Comparison of ENCODE assay signal across 8 cellular contexts in the genomic region with DNA sequence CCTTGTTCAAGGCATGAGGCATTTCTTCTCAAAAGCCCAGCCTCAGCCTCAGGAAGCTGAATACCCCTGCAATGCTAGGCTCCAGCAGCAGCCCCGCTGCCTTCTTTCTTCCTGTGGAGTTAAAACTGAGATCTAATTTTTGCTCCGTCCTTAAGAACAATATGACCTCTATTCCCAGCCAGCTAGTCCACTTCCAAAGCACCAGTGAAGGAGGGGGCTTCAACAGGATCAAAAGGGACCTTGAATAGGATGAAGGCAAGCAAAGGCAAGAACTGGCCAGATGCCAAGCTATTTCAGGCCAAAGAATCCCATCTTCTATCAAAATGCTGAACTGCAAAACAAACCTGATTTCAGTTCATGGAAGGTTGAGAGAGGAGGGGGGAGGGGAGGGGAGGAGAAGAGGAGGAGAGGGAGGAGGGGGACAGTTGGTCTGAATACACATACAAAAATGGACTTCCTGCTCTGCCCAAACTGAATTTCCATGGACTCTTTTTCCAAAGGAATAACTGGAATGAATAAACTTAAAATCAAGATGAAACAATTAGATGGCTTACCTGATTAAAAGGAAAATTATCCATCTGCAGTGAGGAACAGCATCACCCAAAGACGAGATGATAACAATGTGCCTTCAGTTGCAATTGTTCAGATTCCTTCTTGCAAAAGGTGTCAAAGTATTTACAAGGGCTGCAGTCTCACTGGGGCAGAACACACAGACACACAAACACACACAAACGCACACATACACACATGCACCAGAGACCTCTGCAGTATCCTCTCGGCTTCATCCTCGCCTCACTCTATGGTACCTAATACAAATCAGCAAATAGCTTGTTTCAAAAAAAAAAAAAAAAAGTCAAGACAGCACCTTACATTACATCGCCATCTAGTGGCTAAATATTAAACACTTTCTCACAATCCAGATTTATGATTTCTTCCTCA. TPM values are rescaled to one million over a fixed set of nuclear protein-coding genes. Genes with fewer than 3 reads are reported as not detected.
DNase-seq lines count a peak whose midpoint lies in the region; ATAC-seq, FAIRE-seq and TF ChIP-seq lines count a peak whose summit lies in the region.

SCN1A (minus strand) TSS at position 804 of the 939 bp plus-strand sequence. CDS start 54,399 bp downstream, outside the sequence.

- H3K4me1 Mint-ChIP-seq in type B pancreatic cell (ENCODE audit: unreplicated experiment), result peaks cover 21% of the 10 kb centered on the region

- ATAC-seq in HG02884 (IDR thresholded peaks at IDR 0.05; ENCODE audit: unreplicated experiment) (peak; percentile 61), body of pancreas (peak; percentile 47)

- TF ChIP-seq EP300 in sigmoid colon (IDR thresholded peaks at IDR 0.05) (no peak), ovary (IDR thresholded peaks at IDR 0.05) (no peak)

- H3K27ac ChIP-seq in body of pancreas, result no peak within 1 kb of the TSS
- H3K27ac ChIP-seq in sigmoid colon, result no peak within 1 kb of the TSS
- no peak within 1 kb of the TSS for H3K27ac ChIP-seq in ovary

- H3K36me3 ChIP-seq in body of pancreas (replicated peaks in 1 of 2; ENCODE audit: insufficient read depth in 1 of 2, low read depth in 2 of 2) (no peaks in the 10 kb centered on the region), sigmoid colon (no peaks in the 10 kb centered on the region), ovary (no peaks in the 10 kb centered on the region)

- H3K27me3 ChIP-seq in body of pancreas (no peaks in the 10 kb centered on the region), sigmoid colon (no peaks in the 10 kb centered on the region), ovary (no peaks in the 10 kb centered on the region)

- H3K4me3 ChIP-seq in body of pancreas (no peak within 1 kb of the TSS), sigmoid colon (no peak within 1 kb of the TSS), ovary (no peak within 1 kb of the TSS)

- H3K9me3 Mint-ChIP-seq in type B pancreatic cell, result no peaks in the 10 kb centered on the region

- FAIRE-seq in islet of Langerhans (lab: Jason Lieb, UNC), result peak; percentile 99

- 24 to 26% methylated on average over 7 of the region's 7 CpGs for WGBS in body of pancreas, 2 donors
- WGBS in sigmoid colon, 2 donors, result 25 to 32% methylated on average over 7 of the region's 7 CpGs
- WGBS in ovary, 3 donors, result 11 to 15% (median 13%) methylated on average over 7 of the region's 7 CpGs

- no peaks in the 10 kb centered on the region for H3K9me3 ChIP-seq in body of pancreas
- no peaks in the 10 kb centered on the region for H3K9me3 ChIP-seq in sigmoid colon
- H3K9me3 ChIP-seq in ovary, result no peaks in the 10 kb centered on the region

- TF ChIP-seq CTCF in body of pancreas (IDR thresholded peaks at IDR 0.05) (peak; percentile 38 to 91 (median 60)), type B pancreatic cell (conservative IDR thresholded peaks at IDR 0.05) (peak; percentile 84), sigmoid colon (IDR thresholded peaks at IDR 0.05) (peak in 2 of 4 experiments; percentile 31 to 53), ovary (IDR thresholded peaks at IDR 0.05) (peak in 1 of 3 donors; percentile 15)

- H3K27me3 Mint-ChIP-seq in type B pancreatic cell, result peaks cover 12% of the 10 kb centered on the region

- TF ChIP-seq POLR2A in body of pancreas (IDR thresholded peaks at IDR 0.05) (no peak), sigmoid colon (IDR thresholded peaks at IDR 0.05) (no peak), ovary (IDR thresholded peaks at IDR 0.05) (no peak)

- intact Hi-C loops in body of pancreas (cut with DNase I) (loop anchor here (10.0 kb wide), 1 partner anchor 173 kb away; the partner anchor contains the start of gene TTC21B), sigmoid colon (cut with DNase I) (loop anchor here (2.0 to 10.0 kb wide), 3 partner anchors 70 to 733 kb away; no protein-coding TSS in a partner anchor), ovary (cut with DNase I) (loop anchor here in 1 of 4 donors (10.0 kb wide), 1 partner anchor 173 kb away; the partner anchor contains the start of gene TTC21B)

- DNase-seq in ELR (ENCODE audit: low read depth), result peak; percentile 73
- DNase-seq in NCI-H460 (ENCODE audit: extremely low read depth, low read depth), result peak; percentile 29
- DNase-seq in body of pancreas, result peak in 1 of 4 donors; percentile 22
- no peak for DNase-seq in type B pancreatic cell (ENCODE audit: extremely low spot score, unreplicated experiment)
- DNase-seq in sigmoid colon, result no peak
- no peak for DNase-seq in ovary

- no peaks in the 10 kb centered on the region for H3K36me3 Mint-ChIP-seq in type B pancreatic cell

- H3K4me1 ChIP-seq in body of pancreas (no peaks in the 10 kb centered on the region), sigmoid colon (peaks cover 0 to 18% (median 9%) of the 10 kb centered on the region in 4 donors), ovary (ENCODE audit: insufficient read depth) (no peaks in the 10 kb centered on the region)

- H3K27ac Mint-ChIP-seq in type B pancreatic cell, result no peak within 1 kb of the TSS

- peak within 1 kb of the TSS; percentile 34 for H3K4me3 Mint-ChIP-seq in type B pancreatic cell

RNA-seq across cellular contexts. Expression of gene SCN1A, which starts in this region (rescaled TPM):
- total RNA-seq in NCI-H460 (2014; rRNA removed; shearing (Covaris generic)), result 0.05 TPM in 1 of 2 replicates, not detected in the other
- polyA plus RNA-seq in NCI-H460 (2014; cell fraction: nucleus; rRNA removed), result 0.57 TPM in 2 replicates
- total RNA-seq in body of pancreas, result not detected
- total RNA-seq in type B pancreatic cell (ENCODE audit: low replicate concordance), result 0.19 and 2.6 TPM in 2 replicates
- total RNA-seq in sigmoid colon, result under 1 TPM; under 0.01 to 0.36 (median 0.23) TPM
- polyA plus RNA-seq in sigmoid colon, result under 1 TPM in 1 of 3 donors, not detected in 2; 0.10 TPM
- 1 to 10 TPM in 1 of 7 donors, under 1 TPM in 3, not detected in 3; under 0.01 to 5.6 (median 0.34) TPM for total RNA-seq in ovary
- polyA plus RNA-seq in ovary, result not detected

Comparison
In these comparisons a context has a peak if more than half of its experiments do, and no peak if none do; other contexts are left out.
1. Peak in DNase-seq in NCI-H460; RNA of the gene not detected or under 1 TPM.
2. Peak in ATAC-seq in body of pancreas; RNA of the gene not detected or under 1 TPM.